Comparison of ENCODE assay signal across 26 cellular contexts in the genomic region with DNA sequence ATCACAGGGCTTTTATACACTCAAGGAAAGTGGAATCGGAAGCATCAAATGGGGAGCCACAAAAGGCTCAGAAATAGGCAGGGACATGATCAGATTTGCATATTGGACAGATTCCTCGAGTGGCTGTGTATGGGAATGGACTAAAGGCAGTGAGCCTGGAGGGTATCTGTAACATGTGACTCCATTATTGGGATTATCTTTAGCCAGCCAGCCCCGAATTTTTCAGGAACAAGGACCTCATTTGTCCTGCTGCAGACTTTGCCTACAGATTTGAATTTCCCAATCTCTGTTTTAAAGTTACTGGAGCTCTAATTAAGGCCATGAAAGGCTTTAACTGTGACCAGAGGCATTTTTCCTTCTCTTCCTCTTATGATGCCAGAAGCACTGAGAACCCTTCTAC.
"Had no signal": no experiment of that assay in that cellular context is flagged by ENCODE, and none has a peak within 500 bp of the region (broad histone marks: within the 10 kb centered on the region; RNA-seq: fewer than 3 reads in every experiment).

No MANE protein-coding gene starts in this region.

- ATAC-seq: esophagus mucosa, foreskin keratinocyte, gastroesophageal sphincter, heart right ventricle, T-helper 17 cell, WTC11 had no signal

- H3K27ac Mint-ChIP-seq: activated CD4-positive, alpha-beta memory T cell treated with anti-CD3 and anti-CD28 coated beads, Interleukin-2, amount 10 ng/mL, durations not matched to agents 7 days and 5 days; activated CD4-positive, alpha-beta T cell treated with anti-CD3 and anti-CD28 coated beads, Interleukin-2, amount 10 ng/mL, durations not matched to agents 7 days and 5 days; activated naive CD4-positive, alpha-beta T cell treated with anti-CD3 and anti-CD28 coated beads for 36 hours; activated naive CD4-positive, alpha-beta T cell treated with anti-CD3 and anti-CD28 coated beads, Interleukin-2, amount 50 U/mL, for 24 hours; activated naive CD8-positive, alpha-beta T cell treated with anti-CD3 and anti-CD28 coated beads, Interleukin-2, amount 10 ng/mL, durations not matched to agents 7 days and 5 days; activated T-helper 2 cell treated with anti-CD3 and anti-CD28 coated beads, Interferon-gamma antibody, Interleukin-2, Interleukin-4, amounts not matched to agents 10 μg/mL and 5 μg/mL and 100 μg/mL, durations not matched to agents 14 hours and 24 hours and 36 hours; T-helper 17 cell; T-helper 2 cell treated with Interferon-gamma antibody and Interleukin-4, amounts not matched to agents 5 μg/mL and 100 μg/mL, for 36 hours; WTC11 had no signal

- DNase-seq: activated CD4-positive, alpha-beta memory T cell treated with anti-CD3 and anti-CD28 coated beads, Interleukin-2, amount 10 ng/mL, durations not matched to agents 7 days and 5 days; activated CD4-positive, alpha-beta T cell treated with anti-CD3 and anti-CD28 coated beads for 1 hour; activated CD4-positive, alpha-beta T cell treated with anti-CD3 and anti-CD28 coated beads for 4 hours; activated CD4-positive, alpha-beta T cell treated with anti-CD3 and anti-CD28 coated beads, Interleukin-2, amount 10 ng/mL, durations not matched to agents 7 days and 5 days; activated CD4-positive, alpha-beta T cell treated with anti-CD3 and anti-CD28 coated beads, Interleukin-2, amount 50 U/mL, for 4 hours; activated effector memory CD4-positive, alpha-beta T cell treated with anti-CD3 and anti-CD28 coated beads, Interleukin-2, amount 50 U/mL, for 16 hours; activated naive CD4-positive, alpha-beta T cell treated with anti-CD3 and anti-CD28 coated beads for 36 hours; activated naive CD8-positive, alpha-beta T cell treated with anti-CD3 and anti-CD28 coated beads, Interleukin-2, amount 10 ng/mL, durations not matched to agents 7 days and 5 days; activated T-cell treated with anti-CD3 and anti-CD28 coated beads, Interleukin-2, amount 50 U/mL, for 1 hour; activated T-cell treated with anti-CD3 and anti-CD28 coated beads, Interleukin-2, amount 50 U/mL, for 48 hours; effector CD8-positive, alpha-beta T cell; heart right ventricle; SW 1271; T-helper 1 cell; T-helper 17 cell; T1000 had no signal

- H3K27me3 Mint-ChIP-seq: activated CD4-positive, alpha-beta memory T cell treated with anti-CD3 and anti-CD28 coated beads, Interleukin-2, amount 10 ng/mL, durations not matched to agents 7 days and 5 days; activated naive CD4-positive, alpha-beta T cell treated with anti-CD3 and anti-CD28 coated beads, Interleukin-2, amount 50 U/mL, for 24 hours; brain had no signal

- H3K9me3 Mint-ChIP-seq: activated CD4-positive, alpha-beta memory T cell treated with anti-CD3 and anti-CD28 coated beads, Interleukin-2, amount 10 ng/mL, durations not matched to agents 7 days and 5 days; activated CD4-positive, alpha-beta T cell treated with anti-CD3 and anti-CD28 coated beads, Interleukin-2, amount 10 ng/mL, durations not matched to agents 7 days and 5 days; activated naive CD4-positive, alpha-beta T cell treated with anti-CD3 and anti-CD28 coated beads for 36 hours; activated naive CD4-positive, alpha-beta T cell treated with anti-CD3 and anti-CD28 coated beads, Interleukin-2, amount 50 U/mL, for 24 hours; activated naive CD8-positive, alpha-beta T cell treated with anti-CD3 and anti-CD28 coated beads, Interleukin-2, amount 10 ng/mL, durations not matched to agents 7 days and 5 days; activated T-helper 1 cell treated with anti-CD3 and anti-CD28 coated beads, Interleukin-12 subunit alpha, Interleukin-12 subunit beta, Interleukin-2, Interleukin-4 antibody, amounts not matched to agents 30 ng/mL and 10 ng/mL and 1 ng/mL, durations not matched to agents 14 hours and 24 hours and 36 hours; activated T-helper 2 cell treated with anti-CD3 and anti-CD28 coated beads, Interferon-gamma antibody, Interleukin-2, Interleukin-4, amounts not matched to agents 10 μg/mL and 5 μg/mL and 100 μg/mL, durations not matched to agents 14 hours and 24 hours and 36 hours; brain; central memory CD8-positive, alpha-beta T cell; T-helper 2 cell treated with Interferon-gamma antibody and Interleukin-4, amounts not matched to agents 5 μg/mL and 100 μg/mL, for 36 hours had no signal

- H3K36me3 Mint-ChIP-seq: activated naive CD4-positive, alpha-beta T cell treated with anti-CD3 and anti-CD28 coated beads, Interleukin-2, amount 50 U/mL, for 24 hours; activated naive CD8-positive, alpha-beta T cell treated with anti-CD3 and anti-CD28 coated beads, Interleukin-2, amount 10 ng/mL, durations not matched to agents 7 days and 5 days; brain; WTC11 had no signal

- H3K4me1 Mint-ChIP-seq: activated CD4-positive, alpha-beta memory T cell treated with anti-CD3 and anti-CD28 coated beads, Interleukin-2, amount 10 ng/mL, durations not matched to agents 7 days and 5 days; activated CD4-positive, alpha-beta T cell treated with anti-CD3 and anti-CD28 coated beads, Interleukin-2, amount 10 ng/mL, durations not matched to agents 7 days and 5 days; activated naive CD4-positive, alpha-beta T cell treated with anti-CD3 and anti-CD28 coated beads, Interleukin-2, amount 50 U/mL, for 24 hours; activated naive CD8-positive, alpha-beta T cell treated with anti-CD3 and anti-CD28 coated beads, Interleukin-2, amount 10 ng/mL, durations not matched to agents 7 days and 5 days; brain; central memory CD8-positive, alpha-beta T cell; T-helper 17 cell; WTC11 had no signal

- H3K4me3 Mint-ChIP-seq: activated CD4-positive, alpha-beta memory T cell treated with anti-CD3 and anti-CD28 coated beads, Interleukin-2, amount 10 ng/mL, durations not matched to agents 7 days and 5 days; activated CD4-positive, alpha-beta T cell treated with anti-CD3 and anti-CD28 coated beads, Interleukin-2, amount 10 ng/mL, durations not matched to agents 7 days and 5 days; activated naive CD4-positive, alpha-beta T cell treated with anti-CD3 and anti-CD28 coated beads for 36 hours; activated naive CD4-positive, alpha-beta T cell treated with anti-CD3 and anti-CD28 coated beads, Interleukin-2, amount 50 U/mL, for 24 hours; activated naive CD8-positive, alpha-beta T cell treated with anti-CD3 and anti-CD28 coated beads, Interleukin-2, amount 10 ng/mL, durations not matched to agents 7 days and 5 days; activated T-helper 1 cell treated with anti-CD3 and anti-CD28 coated beads, Interleukin-12 subunit alpha, Interleukin-12 subunit beta, Interleukin-2, Interleukin-4 antibody, amounts not matched to agents 30 ng/mL and 10 ng/mL and 1 ng/mL, durations not matched to agents 14 hours and 24 hours and 36 hours; brain; central memory CD8-positive, alpha-beta T cell; T-helper 17 cell; T-helper 2 cell treated with Interferon-gamma antibody and Interleukin-4, amounts not matched to agents 5 μg/mL and 100 μg/mL, for 36 hours; WTC11 had no signal
